In genomic region chr5:150508021-150508640, GRCh38 we compare ENCODE assay signal across 13 cellular contexts. TPM values are rescaled to one million over a fixed set of nuclear protein-coding genes. Genes with fewer than 3 reads are reported as not detected.
DNase-seq lines count a peak whose midpoint lies in the region; ATAC-seq, FAIRE-seq and TF ChIP-seq lines count a peak whose summit lies in the region.
"Had no signal": no experiment of that assay in that cellular context is flagged by ENCODE, and none has a peak within 500 bp of the region (broad histone marks: within the 10 kb centered on the region; RNA-seq: fewer than 3 reads in every experiment).

NDST1 (plus strand) TSS chr5:150508131; CDS start chr5:150521255, 13,124 bp downstream.

- TF ChIP-seq EP300 in HepG2 (IDR thresholded peaks at IDR 0.05; ENCODE audit: low read depth in 2 of 2, low read length in 2 of 2) (no peak), HepG2 (CRISPR knock-in tag; IDR thresholded peaks at IDR 0.05; ENCODE audit: borderline replicate concordance) (no peak)

- FAIRE-seq in HepG2 (lab: Jason Lieb, UNC), result no peak

- peak within 1 kb of the TSS; percentile 27 for H3K27ac ChIP-seq in HepG2 (ENCODE audit: extremely low read length, insufficient read depth, low read length)
- H3K27ac ChIP-seq in skeletal muscle tissue (ENCODE audit: low read depth, low read length), result peak within 1 kb of the TSS; percentile 60

- no peaks in the 10 kb centered on the region for H3K27me3 Mint-ChIP-seq in dendritic cell treated with granulocyte-macrophage colony-stimulating factor and Interleukin-4, amounts not matched to agents 40 ng/mL and 50 ng/mL, for 4 days
- no peaks in the 10 kb centered on the region for H3K27me3 Mint-ChIP-seq in activated CD4-positive, alpha-beta T cell treated with anti-CD3 and anti-CD28 coated beads, Interleukin-2, amount 10 ng/mL, durations not matched to agents 7 days and 5 days
- no peaks in the 10 kb centered on the region for H3K27me3 Mint-ChIP-seq in activated naive CD4-positive, alpha-beta T cell treated with anti-CD3 and anti-CD28 coated beads for 36 hours (ENCODE audit: low read depth)
- H3K27me3 Mint-ChIP-seq: stimulated activated naive CD8-positive, alpha-beta T cell treated with anti-CD3 and anti-CD28 coated beads, Interleukin-15, amount 100 ng/mL, for 72 hours had no signal

- H4K20me1 ChIP-seq in HepG2 (ENCODE audit: insufficient read depth, low read length), result peaks cover 20% of the 10 kb centered on the region

- intact Hi-C loops in dendritic cell treated with granulocyte-macrophage colony-stimulating factor and Interleukin-4, amounts not matched to agents 40 ng/mL and 50 ng/mL, for 4 days (cut with micrococcal nuclease), result no loop called here
- intact Hi-C loops in HepG2 (cut with micrococcal nuclease; ENCODE audit: unreplicated experiment), result no loop called here
- intact Hi-C loops in activated naive CD4-positive, alpha-beta T cell treated with anti-CD3 and anti-CD28 coated beads for 36 hours (cut with micrococcal nuclease), result no loop called here

- H3K4me3 ChIP-seq in H7 (ENCODE audit: insufficient read depth, low read depth, low read length) (no peak within 1 kb of the TSS), HepG2 (replicated peaks in 1 of 3; ENCODE audit: insufficient read depth in 1 of 3, low read depth in 2 of 3, low read length in 3 of 3) (no peak within 1 kb of the TSS), skeletal muscle tissue (ENCODE audit: low read length in 3 of 3) (peak within 1 kb of the TSS in 2 of 3 donors; percentile 13 to 30)

- no peak for TF ChIP-seq RAD21 in HepG2 (CRISPR knock-in tag; IDR thresholded peaks at IDR 0.05)

- POLR2A ChIA-PET in HepG2 (lab: Yijun Ruan, JAX), result interaction anchor here (4.2 kb wide), 1 partner anchor 14 kb away, joined by 35 read pairs; no protein-coding TSS in a partner anchor
- POLR2A ChIA-PET in activated CD4-positive, alpha-beta T cell treated with anti-CD3 and anti-CD28 coated beads, Interleukin-2, amount 10 ng/mL, durations not matched to agents 7 days and 5 days (lab: Charles Lee), result no interaction called here

- 80% methylated on average over 5 of the region's 11 CpGs for WGBS in HepG2 (ENCODE audit: low lambda C conversion rate)

- CTCF ChIA-PET in HepG2 (lab: Yijun Ruan, JAX; ENCODE audit: low intra/inter-chr PET ratio, low total read pairs), result no interaction called here
- CTCF ChIA-PET in activated CD4-positive, alpha-beta T cell treated with anti-CD3 and anti-CD28 coated beads, Interleukin-2, amount 10 ng/mL, durations not matched to agents 7 days and 5 days (lab: Charles Lee), result interaction anchor here (0.9 to 1.1 kb wide), 2 partner anchors 10 to 85 kb away, joined by 3 to 4 read pairs; no protein-coding TSS in a partner anchor
- CTCF ChIA-PET in activated naive CD4-positive, alpha-beta T cell treated with anti-CD3 and anti-CD28 coated beads for 36 hours (lab: Charles Lee), result no interaction called here

- TF ChIP-seq POLR2A in HepG2 (IDR thresholded peaks at IDR 0.05; ENCODE audit: insufficient read depth in 1 of 2, low read depth in 2 of 2, low read length in 2 of 2), result no peak

- no peak for ATAC-seq in HepG2
- no peak for ATAC-seq in GM21717 (IDR thresholded peaks at IDR 0.05; ENCODE audit: unreplicated experiment)
- ATAC-seq: stimulated activated naive CD8-positive, alpha-beta T cell treated with anti-CD3 and anti-CD28 coated beads, Interleukin-15, amount 100 ng/mL, for 72 hours had no signal

- H3K27me3 ChIP-seq in H7 (ENCODE audit: control insufficient read depth, insufficient read depth, low read length) (no peaks in the 10 kb centered on the region), HepG2 (ENCODE audit: control insufficient read depth in 1 of 2, insufficient read depth in 2 of 2, low read length in 2 of 2) (no peaks in the 10 kb centered on the region), skeletal muscle tissue (ENCODE audit: control insufficient read depth in 3 of 3, insufficient read depth in 3 of 3, low read length in 3 of 3) (no peaks in the 10 kb centered on the region)

- H3K9me3 ChIP-seq in HepG2 (ENCODE audit: low read length), result no peaks in the 10 kb centered on the region
- no peaks in the 10 kb centered on the region for H3K9me3 ChIP-seq in skeletal muscle tissue (ENCODE audit: control insufficient read depth in 3 of 3, low read length in 3 of 3)

- BruUV-seq in HepG2 (replicated peaks; lab: Mats Ljungman, UMichigan), result no TSS peak

- peaks cover 61% of the 10 kb centered on the region for H3K4me1 Mint-ChIP-seq in dendritic cell treated with granulocyte-macrophage colony-stimulating factor and Interleukin-4, amounts not matched to agents 40 ng/mL and 50 ng/mL, for 4 days (ENCODE audit: low read depth)
- H3K4me1 Mint-ChIP-seq in activated CD4-positive, alpha-beta T cell treated with anti-CD3 and anti-CD28 coated beads, Interleukin-2, amount 10 ng/mL, durations not matched to agents 7 days and 5 days, result no peaks in the 10 kb centered on the region
- H3K4me1 Mint-ChIP-seq in activated naive CD4-positive, alpha-beta T cell treated with anti-CD3 and anti-CD28 coated beads for 36 hours (ENCODE audit: low read depth), result no peaks in the 10 kb centered on the region
- H3K4me1 Mint-ChIP-seq: stimulated activated naive CD8-positive, alpha-beta T cell treated with anti-CD3 and anti-CD28 coated beads, Interleukin-15, amount 100 ng/mL, for 72 hours had no signal

- DNase-seq in H7 (no peak), HepG2 (ENCODE audit: low spot score) (no peak), NCI-H748 treated with DMSO at 0.1 percent for 48 hours (lab: John Stamatoyannopoulos, UW) (no peak)
- DNase-seq in activated CD4-positive, alpha-beta T cell treated with anti-CD3 and anti-CD28 coated beads, Interleukin-2, amount 10 ng/mL, durations not matched to agents 7 days and 5 days, result no peak
- DNase-seq in activated naive CD4-positive, alpha-beta T cell treated with anti-CD3 and anti-CD28 coated beads for 36 hours, result no peak
- DNase-seq: activated CD4-positive, alpha-beta T cell treated with anti-CD3 and anti-CD28 coated beads, Interleukin-2, amount 50 U/mL, for 4 hours; COR-L47; NCI-H510A treated with DMSO at 0.1 percent for 48 hours; nucleus accumbens; stimulated activated naive CD8-positive, alpha-beta T cell treated with anti-CD3 and anti-CD28 coated beads, Interleukin-15, amount 100 ng/mL, for 72 hours had no signal

- peak within 1 kb of the TSS; percentile 14; the same call in 1 of the 2 replicates for H3K9ac ChIP-seq in HepG2 (ENCODE audit: insufficient read depth, low read depth, low read length)
- peak within 1 kb of the TSS in 2 of 3 donors; percentile 56 to 62 for H3K9ac ChIP-seq in skeletal muscle tissue (ENCODE audit: low read depth in 1 of 3, low read length in 3 of 3)

- in situ Hi-C loops in HepG2 (cut with HindIII; ENCODE audit: extremely low pct_ligation_motif_present, low pct_unique_long_range_greater_than_20kb), result no loop called here

- peak within 1 kb of the TSS; percentile 10 for H3K27ac Mint-ChIP-seq in dendritic cell treated with granulocyte-macrophage colony-stimulating factor and Interleukin-4, amounts not matched to agents 40 ng/mL and 50 ng/mL, for 4 days
- H3K27ac Mint-ChIP-seq in activated CD4-positive, alpha-beta T cell treated with anti-CD3 and anti-CD28 coated beads, Interleukin-2, amount 10 ng/mL, durations not matched to agents 7 days and 5 days, result no peak within 1 kb of the TSS
- H3K27ac Mint-ChIP-seq in activated naive CD4-positive, alpha-beta T cell treated with anti-CD3 and anti-CD28 coated beads for 36 hours, result no peak within 1 kb of the TSS
- H3K27ac Mint-ChIP-seq: stimulated activated naive CD8-positive, alpha-beta T cell treated with anti-CD3 and anti-CD28 coated beads, Interleukin-15, amount 100 ng/mL, for 72 hours had no signal

- TF ChIP-seq CTCF in HepG2 (CRISPR knock-in tag; IDR thresholded peaks at IDR 0.05), result no peak

- no peaks in the 10 kb centered on the region for H3K36me3 Mint-ChIP-seq in dendritic cell treated with granulocyte-macrophage colony-stimulating factor and Interleukin-4, amounts not matched to agents 40 ng/mL and 50 ng/mL, for 4 days (ENCODE audit: low read depth)
- H3K36me3 Mint-ChIP-seq in activated CD4-positive, alpha-beta T cell treated with anti-CD3 and anti-CD28 coated beads, Interleukin-2, amount 10 ng/mL, durations not matched to agents 7 days and 5 days (ENCODE audit: low read depth), result no peaks in the 10 kb centered on the region
- H3K36me3 Mint-ChIP-seq in activated naive CD4-positive, alpha-beta T cell treated with anti-CD3 and anti-CD28 coated beads for 36 hours (ENCODE audit: low read depth), result no peaks in the 10 kb centered on the region

- H3K36me3 ChIP-seq in H7 (replicated peaks; ENCODE audit: control insufficient read depth, insufficient read depth, low read length), result no peaks in the 10 kb centered on the region; the same call in 1 of the 2 replicates
- peaks cover 2 to 3% of the 10 kb centered on the region in 2 experiments; a peak in 2 of 5 replicates for H3K36me3 ChIP-seq in HepG2 (replicated peaks in 1 of 2; ENCODE audit: control insufficient read depth in 1 of 2, insufficient read depth in 2 of 2, low read length in 2 of 2)
- no peaks in the 10 kb centered on the region for H3K36me3 ChIP-seq in skeletal muscle tissue (ENCODE audit: control insufficient read depth in 3 of 3, insufficient read depth in 3 of 3, low read length in 3 of 3)

- H3K4me1 ChIP-seq in HepG2 (ENCODE audit: insufficient read depth, low read length) (peaks cover 99% of the 10 kb centered on the region), skeletal muscle tissue (ENCODE audit: control insufficient read depth in 3 of 3, insufficient read depth in 3 of 3, low read length in 3 of 3) (peaks cover 88 to 95% (median 93%) of the 10 kb centered on the region in 3 donors)

- H3K9me3 Mint-ChIP-seq in dendritic cell treated with granulocyte-macrophage colony-stimulating factor and Interleukin-4, amounts not matched to agents 40 ng/mL and 50 ng/mL, for 4 days, result no peaks in the 10 kb centered on the region
- H3K9me3 Mint-ChIP-seq in activated CD4-positive, alpha-beta T cell treated with anti-CD3 and anti-CD28 coated beads, Interleukin-2, amount 10 ng/mL, durations not matched to agents 7 days and 5 days, result no peaks in the 10 kb centered on the region
- H3K9me3 Mint-ChIP-seq in activated naive CD4-positive, alpha-beta T cell treated with anti-CD3 and anti-CD28 coated beads for 36 hours, result no peaks in the 10 kb centered on the region
- H3K9me3 Mint-ChIP-seq: stimulated activated naive CD8-positive, alpha-beta T cell treated with anti-CD3 and anti-CD28 coated beads, Interleukin-15, amount 100 ng/mL, for 72 hours had no signal

- no peak within 1 kb of the TSS for H3K4me3 Mint-ChIP-seq in dendritic cell treated with granulocyte-macrophage colony-stimulating factor and Interleukin-4, amounts not matched to agents 40 ng/mL and 50 ng/mL, for 4 days
- no peak within 1 kb of the TSS for H3K4me3 Mint-ChIP-seq in activated CD4-positive, alpha-beta T cell treated with anti-CD3 and anti-CD28 coated beads, Interleukin-2, amount 10 ng/mL, durations not matched to agents 7 days and 5 days
- no peak within 1 kb of the TSS for H3K4me3 Mint-ChIP-seq in activated naive CD4-positive, alpha-beta T cell treated with anti-CD3 and anti-CD28 coated beads for 36 hours
- H3K4me3 Mint-ChIP-seq: stimulated activated naive CD8-positive, alpha-beta T cell treated with anti-CD3 and anti-CD28 coated beads, Interleukin-15, amount 100 ng/mL, for 72 hours had no signal

- no peak within 1 kb of the TSS; the same call in 1 of the 2 replicates for H3K4me2 ChIP-seq in HepG2 (ENCODE audit: low read depth, low read length)

- H3K79me2 ChIP-seq in HepG2 (ENCODE audit: insufficient read depth, low read length), result peaks cover 82% of the 10 kb centered on the region

- no peak within 1 kb of the TSS for H2AFZ ChIP-seq in HepG2 (ENCODE audit: low read length)

RNA-seq across cellular contexts. Expression of gene NDST1, which starts in this region (rescaled TPM):
- 24.8 and 28.7 TPM in 2 replicates for total RNA-seq in H7 (2014; rRNA removed; shearing (Covaris generic))
- total RNA-seq in HepG2 (2016; rRNA removed; fragmentation: Illumina TruSeq; extraction: Trizol) (22.1 and 26.2 TPM in 2 replicates), skeletal muscle tissue (19.3 TPM)
- total RNA-seq in HepG2 (2016; cell fraction: cytosol; rRNA removed; fragmentation: Illumina TruSeq; extraction: Trizol; ENCODE audit: low read depth), result 6.5 and 8.8 TPM in 2 replicates
- 19.6 and 25.2 TPM in 2 replicates for total RNA-seq in HepG2 (2016; cell fraction: insoluble cytoplasmic fraction; rRNA removed; fragmentation: Illumina TruSeq; extraction: Trizol)
- total RNA-seq in HepG2 (2016; cell fraction: membrane; rRNA removed; fragmentation: Illumina TruSeq; extraction: Trizol), result 16.4 and 18.4 TPM in 2 replicates
- 25.2 and 29.3 TPM in 2 replicates for total RNA-seq in HepG2 (2016; cell fraction: nucleus; rRNA removed; fragmentation: Illumina TruSeq; extraction: Trizol)
- 23.8 and 35.0 TPM in 2 replicates for polyA plus RNA-seq in HepG2 (2011; rRNA removed)
- polyA plus RNA-seq in HepG2 (2011; cell fraction: cytosol; rRNA removed), result 18.9 and 20.3 TPM in 2 replicates
- 67.6 and 71.1 TPM in 2 replicates for polyA plus RNA-seq in HepG2 (2011; cell fraction: nucleus; rRNA removed)
- 36.0 and 40.8 TPM in 2 replicates for polyA plus RNA-seq in HepG2 (2012)
- polyA plus RNA-seq in HepG2 (2016; cell fraction: cytosol; fragmentation: Illumina TruSeq; extraction: Trizol; ENCODE audit: low read depth), result 2.7 and 3.1 TPM in 2 replicates
- polyA plus RNA-seq in HepG2 (2016; cell fraction: insoluble cytoplasmic fraction; fragmentation: Illumina TruSeq; extraction: Trizol; ENCODE audit: low read depth), result 15.4 and 18.3 TPM in 2 replicates
- 7.8 TPM in 2 replicates for polyA plus RNA-seq in HepG2 (2016; cell fraction: membrane; fragmentation: Illumina TruSeq; extraction: Trizol; ENCODE audit: low read depth)
- 29.1 and 30.9 TPM in 2 replicates for polyA plus RNA-seq in HepG2 (2016; cell fraction: nucleus; fragmentation: Illumina TruSeq; extraction: Trizol; ENCODE audit: insufficient read depth, low read depth)
- polyA minus RNA-seq in HepG2 (2011; rRNA and poly(A)+ RNA removed; ENCODE audit: low replicate concordance), result 12.5 and 73.9 TPM in 2 replicates
- polyA minus RNA-seq in HepG2 (2011; cell fraction: cytosol; rRNA and poly(A)+ RNA removed), result 20.8 and 29.5 TPM in 2 replicates
- polyA minus RNA-seq in HepG2 (2011; cell fraction: nucleus; rRNA and poly(A)+ RNA removed), result 55.1 and 55.2 TPM in 2 replicates
- under 1 TPM; 0.50 to 0.71 TPM for total RNA-seq in activated CD4-positive, alpha-beta T cell treated with anti-CD3 and anti-CD28 coated beads, Interleukin-2, amount 10 ng/mL, durations not matched to agents 7 days and 5 days
- 1 to 10 TPM; 2.4 to 3.3 TPM for total RNA-seq in activated naive CD4-positive, alpha-beta T cell treated with anti-CD3 and anti-CD28 coated beads for 36 hours

Comparison
In these comparisons a context has a peak if more than half of its experiments do, and no peak if none do; other contexts are left out.
1. H3K4me3 ChIP-seq: peak in skeletal muscle tissue (2 of 3); none in H7 (single experiment) and HepG2 (0 of 3).